In genomic region chr3:175737646-175738572, GRCh38 we compare ENCODE assay signal across 18 cellular contexts.
DNase-seq lines count a peak whose midpoint lies in the region; ATAC-seq and TF ChIP-seq lines count a peak whose summit lies in the region.
"Had no signal": no experiment of that assay in that cellular context is flagged by ENCODE, and none has a peak within 500 bp of the region (broad histone marks: within the 10 kb centered on the region; RNA-seq: fewer than 3 reads in every experiment).

No MANE protein-coding gene starts in this region.

- TF ChIP-seq CTCF in PC-3 (conservative IDR thresholded peaks at IDR 0.05; ENCODE audit: low read depth, low read length) (no peak), epithelial cell of proximal tubule (conservative IDR thresholded peaks at IDR 0.05; ENCODE audit: low read depth, low read length) (no peak), GM20000 (IDR thresholded peaks at IDR 0.05; ENCODE audit: extremely low read depth, missing control alignments) (no peak)

- H3F3A ChIP-seq in GM23248 (ENCODE audit: insufficient read depth) = 0 out of 2 replicates have a peak, but pooled peaks cover under 1% of the 10 kb centered on the region
- no peaks in the 10 kb centered on the region for H3F3A ChIP-seq in PC-3 (ENCODE audit: low read length, unreplicated experiment)

- in situ Hi-C loops in GM23248 (cut with MboI) = no loop called here

- DNase-seq in GM23248 (peak; percentile 70), PC-3 (peak; percentile 84), epithelial cell of proximal tubule (ENCODE audit: low read depth) (peak; percentile 3), stromal cell of bone marrow (ENCODE audit: low read depth) (peak; percentile 40), hippocampal formation (lab: John Stamatoyannopoulos, UW) (no peak), GM20000 (ENCODE audit: low spot score) (no peak), caudate nucleus (lab: John Stamatoyannopoulos, UW) (no peak)
- DNase-seq: activated CD8-positive, alpha-beta memory T cell treated with anti-CD3 and anti-CD28 coated beads, Interleukin-2, amount 10 ng/mL, durations not matched to agents 7 days and 5 days; activated effector memory CD4-positive, alpha-beta T cell treated with anti-CD3 and anti-CD28 coated beads, Interleukin-2, amount 50 U/mL, for 16 hours; MG63; naive thymus-derived CD4-positive, alpha-beta T cell; NCI-H187; SJCRH30; spleen had no signal

- peaks cover 25% of the 10 kb centered on the region for H3K4me1 ChIP-seq in GM23248 (ENCODE audit: insufficient read depth)
- peaks cover 40% of the 10 kb centered on the region for H3K4me1 ChIP-seq in PC-3 (ENCODE audit: insufficient read depth, low read length)
- H3K4me1 ChIP-seq: BLaER1, HAP-1, SJCRH30, spleen had no signal

- BruUV-seq in PC-3 (replicated peaks; lab: Mats Ljungman, UMichigan) = no TSS peak

- H3K9me3 ChIP-seq in GM23248 (ENCODE audit: low read depth) (no peaks in the 10 kb centered on the region), PC-3 (ENCODE audit: low read length) (peaks cover 4% of the 10 kb centered on the region; the same call in 1 of the 2 replicates)
- H3K9me3 ChIP-seq: HAP-1, SJCRH30, thoracic aorta had no signal

- H3K27me3 ChIP-seq in GM23248 (replicated peaks; ENCODE audit: insufficient read depth) = no peaks in the 10 kb centered on the region
- H3K27me3 ChIP-seq in PC-3 (ENCODE audit: low read length) = no peaks in the 10 kb centered on the region
- H3K27me3 ChIP-seq: BLaER1, MG63, SJCRH30, spleen had no signal

- POLR2A ChIA-PET in PC-3 (lab: Charles Lee; ENCODE audit: unreplicated experiment) = no interaction called here

- H3K4me2 ChIP-seq in GM23248 (ENCODE audit: unreplicated experiment) = peak overlapping the region; percentile 29
- peak overlapping the region; percentile 77 for H3K4me2 ChIP-seq in PC-3 (ENCODE audit: low read length)
- H3K4me2 ChIP-seq: BLaER1 had no signal

- no peak overlapping the region for H3K27ac ChIP-seq in GM23248
- H3K27ac ChIP-seq in PC-3 (ENCODE audit: low read length) = peak overlapping the region; percentile 94
- H3K27ac ChIP-seq in caudate nucleus (ENCODE audit: low read depth, low read length) = no peak overlapping the region
- H3K27ac ChIP-seq: BLaER1, SJCRH30, spleen, thoracic aorta had no signal

- no peaks in the 10 kb centered on the region for H3K9me2 ChIP-seq in GM23248 (ENCODE audit: insufficient read depth)
- no peaks in the 10 kb centered on the region for H3K9me2 ChIP-seq in PC-3 (replicated peaks; ENCODE audit: low read length)

- no peak overlapping the region for H3K4me3 ChIP-seq in GM23248
- H3K4me3 ChIP-seq in PC-3 (ENCODE audit: low read length) = peak overlapping the region; percentile 23; the same call in 1 of the 2 replicates
- H3K4me3 ChIP-seq in epithelial cell of proximal tubule (ENCODE audit: low read depth, low read length) = no peak overlapping the region
- H3K4me3 ChIP-seq: BLaER1, HAP-1, lung, MG63, SJCRH30, spleen, thoracic aorta had no signal

- H3K9ac ChIP-seq in GM23248 (no peak overlapping the region), PC-3 (ENCODE audit: low read length) (peak overlapping the region; percentile 57)
- H3K9ac ChIP-seq: BLaER1 had no signal

- H3K36me3 ChIP-seq in GM23248 (ENCODE audit: low read depth) (no peaks in the 10 kb centered on the region), PC-3 (ENCODE audit: low read depth, low read length) (no peaks in the 10 kb centered on the region)
- H3K36me3 ChIP-seq: BLaER1, HAP-1, MG63, SJCRH30, spleen, thoracic aorta had no signal

- H3K79me2 ChIP-seq in GM23248 (ENCODE audit: insufficient read depth) (no peaks in the 10 kb centered on the region), PC-3 (ENCODE audit: low read length) (no peaks in the 10 kb centered on the region)

- intact Hi-C loops in PC-3 (cut with micrococcal nuclease) = loop anchor here (5.0 kb wide), 1 partner anchor 471 kb away; no protein-coding TSS in a partner anchor

- CTCF ChIA-PET in PC-3 (lab: Charles Lee) = no interaction called here

- H4K20me1 ChIP-seq in GM23248 (ENCODE audit: insufficient read depth) = no peaks in the 10 kb centered on the region
- no peaks in the 10 kb centered on the region for H4K20me1 ChIP-seq in PC-3 (ENCODE audit: low read length)
- H4K20me1 ChIP-seq: BLaER1 had no signal

- H2AFZ ChIP-seq in GM23248 = no peak overlapping the region; the same call in 1 of the 2 replicates
- peak overlapping the region; percentile 75 for H2AFZ ChIP-seq in PC-3 (ENCODE audit: low read length)

- 85 to 89% methylated on average over 7 of the region's 7 CpGs for WGBS in GM23248 (ENCODE audit: low coverage in 1 of 2, low lambda C conversion rate in 2 of 2, missing lambda C conversion rate in 2 of 2), 2 experiments

- peak; percentile 80 for ATAC-seq in PC-3
- ATAC-seq: activated CD8-positive, alpha-beta memory T cell treated with anti-CD3 and anti-CD28 coated beads, Interleukin-2, amount 10 ng/mL, durations not matched to agents 7 days and 5 days; naive thymus-derived CD4-positive, alpha-beta T cell had no signal

Comparison
In these comparisons a context has a peak if more than half of its experiments do, and no peak if none do; other contexts are left out.
1. DNase-seq: peak in GM23248 (single experiment), PC-3 (single experiment), epithelial cell of proximal tubule (single experiment) and stromal cell of bone marrow (single experiment); none in hippocampal formation (0 of 2), GM20000 (single experiment) and caudate nucleus (0 of 61).